Comparison of ENCODE assay signal across 23 cellular contexts in the genomic region with DNA sequence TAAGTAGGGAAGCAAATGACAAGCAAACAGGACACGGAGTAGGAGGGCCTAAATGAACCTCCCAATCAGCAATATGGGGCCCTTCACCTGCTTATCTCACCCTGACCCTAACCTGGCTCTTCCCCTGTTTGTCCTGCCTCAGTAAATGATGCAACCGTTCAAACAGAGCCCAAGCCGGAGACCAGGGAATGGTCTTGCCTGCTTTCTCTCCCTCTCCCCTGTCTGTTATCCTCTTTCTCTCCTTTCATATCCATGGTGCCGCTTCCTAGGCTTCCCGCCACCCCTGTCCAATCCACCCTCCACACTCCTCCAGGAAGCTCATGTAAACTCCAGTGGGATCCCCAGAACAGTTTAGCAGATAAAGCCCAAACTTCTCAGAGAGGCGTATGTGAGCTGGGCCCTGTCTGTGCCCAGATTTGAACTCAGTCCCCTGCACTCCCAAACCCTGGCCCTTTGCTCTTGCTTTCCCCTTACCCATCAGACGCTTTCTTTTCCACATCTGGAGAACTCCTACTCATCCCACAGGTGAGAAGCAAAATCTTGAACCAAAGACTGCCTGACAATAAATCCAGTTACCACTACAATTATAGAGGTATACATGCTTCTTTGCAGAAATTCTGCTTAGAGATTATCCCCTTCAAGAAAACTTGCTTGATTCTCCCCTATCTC.
"Had no signal": no experiment of that assay in that cellular context is flagged by ENCODE, and none has a peak within 500 bp of the region (broad histone marks: within the 10 kb centered on the region; RNA-seq: fewer than 3 reads in every experiment).

No MANE protein-coding gene starts in this region.

- H3K4me3 ChIP-seq: ascending aorta, body of pancreas, Peyer's patch, SJCRH30 had no signal

- H3K4me2 ChIP-seq: SK-N-SH had no signal

- H3K36me3 ChIP-seq: ascending aorta, Peyer's patch, SJCRH30 had no signal

- H3K9me3 ChIP-seq: body of pancreas, SJCRH30, SK-N-SH had no signal

- H3K4me1 Mint-ChIP-seq: central memory CD8-positive, alpha-beta T cell had no signal

- H3K9me2 ChIP-seq: SK-N-SH had no signal

- H3K4me3 Mint-ChIP-seq: activated CD8-positive, alpha-beta T cell treated with anti-CD3 and anti-CD28 coated beads for 36 hours; central memory CD8-positive, alpha-beta T cell had no signal

- H3K9ac ChIP-seq: SK-N-SH had no signal

- ATAC-seq: activated CD8-positive, alpha-beta T cell treated with anti-CD3 and anti-CD28 coated beads for 36 hours; body of pancreas had no signal

- H3K9me3 Mint-ChIP-seq: central memory CD8-positive, alpha-beta T cell had no signal

- H3K27me3 Mint-ChIP-seq: activated CD8-positive, alpha-beta T cell treated with anti-CD3 and anti-CD28 coated beads for 36 hours; central memory CD8-positive, alpha-beta T cell had no signal

- H3K4me1 ChIP-seq: ascending aorta, body of pancreas, Peyer's patch, SJCRH30 had no signal

- H3K27ac Mint-ChIP-seq: activated CD8-positive, alpha-beta T cell treated with anti-CD3 and anti-CD28 coated beads for 36 hours had no signal

- DNase-seq: activated CD4-positive, alpha-beta T cell treated with anti-CD3 and anti-CD28 coated beads for 4 hours; activated CD8-positive, alpha-beta memory T cell treated with anti-CD3 and anti-CD28 coated beads, Interleukin-2, amount 50 U/mL, for 4 hours; activated CD8-positive, alpha-beta T cell treated with anti-CD3 and anti-CD28 coated beads for 36 hours; activated naive CD4-positive, alpha-beta T cell treated with anti-CD3 and anti-CD28 coated beads, Interleukin-2, amount 50 U/mL, for 16 hours; amniotic stem cell; body of pancreas; Karpas-422; MM.1S; NCI-H1105 treated with DMSO at 0.1 percent for 48 hours; NCI-H1436 treated with DMSO at 0.1 percent for 48 hours; NCI-H187; NCI-H2081; NCI-H446; NCI-H524; Peyer's patch; Right ventricle myocardium superior; SJCRH30; SK-N-SH; T-helper 1 cell had no signal

- H3K27ac ChIP-seq: ascending aorta, body of pancreas, Peyer's patch, RWPE1, SJCRH30, VCaP had no signal

- H3K27me3 ChIP-seq: ascending aorta, body of pancreas, Peyer's patch, SJCRH30 had no signal
